ENCODE assay signal across 9 cellular contexts in genomic region chr3:42052867-42053351, GRCh38. TPM values are rescaled to one million over a fixed set of nuclear protein-coding genes. Genes with fewer than 3 reads are reported as not detected.
A peak's percentile ranks its signal among the peaks of the same experiment; 100 is the strongest.
DNase-seq lines count a peak whose midpoint lies in the region; ATAC-seq, FAIRE-seq and TF ChIP-seq lines count a peak whose summit lies in the region.
"Had no signal": no experiment of that assay in that cellular context is flagged by ENCODE, and none has a peak within 500 bp of the region (broad histone marks: within the 10 kb centered on the region; RNA-seq: fewer than 3 reads in every experiment).

No MANE protein-coding gene starts in this region.

- H3K27ac ChIP-seq in ascending aorta (peak overlapping the region; percentile 63 to 81), right cardiac atrium (ENCODE audit: low read length) (peak overlapping the region; percentile 90), pancreas (peak overlapping the region in 3 of 4 donors; percentile 38 to 56 (median 46))
- H3K27ac ChIP-seq: BLaER1 treated with 17β-estradiol and CSF1 and Interleukin-3, amounts not matched to agents 10 nM and 100 nM had no signal

- H3K4me1 ChIP-seq in ascending aorta (peaks cover 4 to 25% of the 10 kb centered on the region in 2 donors), right cardiac atrium (ENCODE audit: control insufficient read depth, insufficient read depth, low read length) (peaks cover 41% of the 10 kb centered on the region), pancreas (peaks cover 10 to 23% (median 17%) of the 10 kb centered on the region in 3 donors)

- H3K9me3 ChIP-seq in ascending aorta (no peaks in the 10 kb centered on the region), right cardiac atrium (ENCODE audit: control insufficient read depth, low read length) (no peaks in the 10 kb centered on the region), pancreas (no peaks in the 10 kb centered on the region)

- TF ChIP-seq CTCF in ascending aorta (IDR thresholded peaks at IDR 0.05) (peak in 1 of 3 experiments; percentile 34), pancreas (IDR thresholded peaks at IDR 0.05) (no peak)

- DNase-seq in Ammon's horn (ENCODE audit: low spot score) (peak; percentile 93), ascending aorta (ENCODE audit: low spot score in 2 of 2) (no peak), right cardiac atrium (no peak), pancreas (no peak), SIG-M5 treated with dmso at 0.1 percent for 504 hours (lab: John Stamatoyannopoulos, UW; ENCODE audit: unreplicated experiment) (no peak), MV-4-11 (lab: John Stamatoyannopoulos, UW) (no peak)

- intact Hi-C loops in ascending aorta (cut with DNase I): loop anchor here (5.0 kb wide), 1 partner anchor 41 kb away; no protein-coding TSS in a partner anchor
- intact Hi-C loops in right cardiac atrium (cut with DNase I): no loop called here
- intact Hi-C loops in pancreas (cut with DNase I): no loop called here

- peak; percentile 46 to 49 for ATAC-seq in right cardiac atrium
- ATAC-seq in pancreas: peak; percentile 41 to 76 (median 68)
- no peak for ATAC-seq in GM18858 (IDR thresholded peaks at IDR 0.05; ENCODE audit: unreplicated experiment)
- no peak for ATAC-seq in HG03469 (IDR thresholded peaks at IDR 0.05; ENCODE audit: unreplicated experiment)

- H3K4me3 ChIP-seq in ascending aorta (peak overlapping the region in 1 of 2 donors; percentile 6), right cardiac atrium (ENCODE audit: low read length) (no peak overlapping the region), pancreas (no peak overlapping the region)
- H3K4me3 ChIP-seq: BLaER1 treated with 17β-estradiol and CSF1 and Interleukin-3, amounts not matched to agents 10 nM and 100 nM had no signal

- H3K27me3 ChIP-seq in ascending aorta (no peaks in the 10 kb centered on the region), right cardiac atrium (ENCODE audit: control insufficient read depth, insufficient read depth) (no peaks in the 10 kb centered on the region), pancreas (no peaks in the 10 kb centered on the region)
- H3K27me3 ChIP-seq: BLaER1 treated with 17β-estradiol and CSF1 and Interleukin-3, amounts not matched to agents 10 nM and 100 nM had no signal

- WGBS in right cardiac atrium: 25% methylated on average over 7 of the region's 7 CpGs
- 18 to 19% methylated on average over 7 of the region's 7 CpGs for WGBS in pancreas, 2 donors

- H3K36me3 ChIP-seq in ascending aorta (no peaks in the 10 kb centered on the region), pancreas (no peaks in the 10 kb centered on the region)

- no peak for FAIRE-seq in pancreas (lab: Jason Lieb, UNC)

RNA-seq across cellular contexts. Expression of gene TRAK1, which starts 38.2 kb away (rescaled TPM):
- 37.5 TPM for total RNA-seq in ascending aorta
- 100 to 1,000 TPM; 201 to 249 (median 232) TPM for total RNA-seq in right cardiac atrium
- 91.7 TPM for polyA plus RNA-seq in right cardiac atrium
- total RNA-seq in pancreas: 10 to 100 TPM in 4 of 6 donors, 1 to 10 TPM in 2; 9.3 to 24.3 (median 11.7) TPM
- 10 to 100 TPM; 10.6 to 19.7 TPM for polyA plus RNA-seq in pancreas

Comparison
In these comparisons a context has a peak if more than half of its experiments do, and no peak if none do; other contexts are left out.
1. ATAC-seq: peak in right cardiac atrium (2 of 2) and pancreas (4 of 4); none in GM18858 (single experiment) and HG03469 (single experiment).
2. Peak in every context shown above with its lines, with median percentiles within 50 percentile points of each other: H3K27ac ChIP-seq.